In genomic region chr6:160085713-160086505, GRCh38 we compare ENCODE assay signal across 2 cellular contexts.
TF ChIP-seq lines count a peak whose summit lies in the region.

No MANE protein-coding gene starts in this region.

TF ChIP-seq in IMR-90, 13 proteins besides CTCF, POLR2A, EP300 and RAD21:
- no peak for TF ChIP-seq CEBPB (IDR thresholded peaks at IDR 0.05; ENCODE audit: low read depth, low read length)
- TF ChIP-seq CHD1 (IDR thresholded peaks at IDR 0.05; ENCODE audit: low read depth, low read length), result no peak
- TF ChIP-seq, protein P1, sequence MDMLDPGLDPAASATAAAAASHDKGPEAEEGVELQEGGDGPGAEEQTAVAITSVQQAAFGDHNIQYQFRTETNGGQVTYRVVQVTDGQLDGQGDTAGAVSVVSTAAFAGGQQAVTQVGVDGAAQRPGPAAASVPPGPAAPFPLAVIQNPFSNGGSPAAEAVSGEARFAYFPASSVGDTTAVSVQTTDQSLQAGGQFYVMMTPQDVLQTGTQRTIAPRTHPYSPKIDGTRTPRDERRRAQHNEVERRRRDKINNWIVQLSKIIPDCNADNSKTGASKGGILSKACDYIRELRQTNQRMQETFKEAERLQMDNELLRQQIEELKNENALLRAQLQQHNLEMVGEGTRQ (IDR thresholded peaks at IDR 0.05; ENCODE audit: low read depth, low read length), result no peak
- TF ChIP-seq NFE2L2 (IDR thresholded peaks at IDR 0.05; ENCODE audit: low read depth, low read length), result no peak
- TF ChIP-seq MAZ (IDR thresholded peaks at IDR 0.05; ENCODE audit: borderline replicate concordance, low read depth, low read length), result no peak
- TF ChIP-seq MAFK (IDR thresholded peaks at IDR 0.05; ENCODE audit: low read depth, low read length), result no peak
- no peak for TF ChIP-seq MXI1 (IDR thresholded peaks at IDR 0.05; ENCODE audit: borderline replicate concordance, low read depth, low read length)
- TF ChIP-seq RCOR1 (IDR thresholded peaks at IDR 0.05; ENCODE audit: insufficient replicate concordance, low read length), result no peak
- TF ChIP-seq BHLHE40 (IDR thresholded peaks at IDR 0.05; ENCODE audit: low read depth, low read length), result no peak
- no peak for TF ChIP-seq RFX5 (IDR thresholded peaks at IDR 0.05; ENCODE audit: low read depth, low read length)
- TF ChIP-seq FOS (IDR thresholded peaks at IDR 0.05; ENCODE audit: low read depth, low read length), result no peak
- TF ChIP-seq, protein P2, sequence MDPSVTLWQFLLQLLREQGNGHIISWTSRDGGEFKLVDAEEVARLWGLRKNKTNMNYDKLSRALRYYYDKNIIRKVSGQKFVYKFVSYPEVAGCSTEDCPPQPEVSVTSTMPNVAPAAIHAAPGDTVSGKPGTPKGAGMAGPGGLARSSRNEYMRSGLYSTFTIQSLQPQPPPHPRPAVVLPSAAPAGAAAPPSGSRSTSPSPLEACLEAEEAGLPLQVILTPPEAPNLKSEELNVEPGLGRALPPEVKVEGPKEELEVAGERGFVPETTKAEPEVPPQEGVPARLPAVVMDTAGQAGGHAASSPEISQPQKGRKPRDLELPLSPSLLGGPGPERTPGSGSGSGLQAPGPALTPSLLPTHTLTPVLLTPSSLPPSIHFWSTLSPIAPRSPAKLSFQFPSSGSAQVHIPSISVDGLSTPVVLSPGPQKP (IDR thresholded peaks at IDR 0.05; ENCODE audit: borderline replicate concordance, low read depth, low read length), result no peak
- TF ChIP-seq SMC3 (IDR thresholded peaks at IDR 0.05; ENCODE audit: low read depth, low read length), result no peak

TF ChIP-seq in HepG2, 621 proteins besides CTCF, POLR2A, EP300 and RAD21:
- TF ChIP-seq SNRNP70 (IDR thresholded peaks at IDR 0.05; ENCODE audit: low read depth, low read length) (no peak), RBM22 (optimal IDR thresholded peaks at IDR 0.05; ENCODE audit: low read length) (peak; percentile 46), SMAD3 (CRISPR knock-in tag; IDR thresholded peaks at IDR 0.05) (no peak), ZBTB33 (CRISPR knock-in tag; IDR thresholded peaks at IDR 0.05) (peak; percentile 68), ZNF343 (CRISPR knock-in tag; IDR thresholded peaks at IDR 0.05) (no peak)
- TF ChIP-seq, protein P3, sequence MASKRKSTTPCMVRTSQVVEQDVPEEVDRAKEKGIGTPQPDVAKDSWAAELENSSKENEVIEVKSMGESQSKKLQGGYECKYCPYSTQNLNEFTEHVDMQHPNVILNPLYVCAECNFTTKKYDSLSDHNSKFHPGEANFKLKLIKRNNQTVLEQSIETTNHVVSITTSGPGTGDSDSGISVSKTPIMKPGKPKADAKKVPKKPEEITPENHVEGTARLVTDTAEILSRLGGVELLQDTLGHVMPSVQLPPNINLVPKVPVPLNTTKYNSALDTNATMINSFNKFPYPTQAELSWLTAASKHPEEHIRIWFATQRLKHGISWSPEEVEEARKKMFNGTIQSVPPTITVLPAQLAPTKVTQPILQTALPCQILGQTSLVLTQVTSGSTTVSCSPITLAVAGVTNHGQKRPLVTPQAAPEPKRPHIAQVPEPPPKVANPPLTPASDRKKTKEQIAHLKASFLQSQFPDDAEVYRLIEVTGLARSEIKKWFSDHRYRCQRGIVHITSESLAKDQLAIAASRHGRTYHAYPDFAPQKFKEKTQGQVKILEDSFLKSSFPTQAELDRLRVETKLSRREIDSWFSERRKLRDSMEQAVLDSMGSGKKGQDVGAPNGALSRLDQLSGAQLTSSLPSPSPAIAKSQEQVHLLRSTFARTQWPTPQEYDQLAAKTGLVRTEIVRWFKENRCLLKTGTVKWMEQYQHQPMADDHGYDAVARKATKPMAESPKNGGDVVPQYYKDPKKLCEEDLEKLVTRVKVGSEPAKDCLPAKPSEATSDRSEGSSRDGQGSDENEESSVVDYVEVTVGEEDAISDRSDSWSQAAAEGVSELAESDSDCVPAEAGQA (IDR thresholded peaks at IDR 0.05; ENCODE audit: low read depth), result no peak
- TF ChIP-seq, protein P3 (CRISPR knock-in tag; IDR thresholded peaks at IDR 0.05; ENCODE audit: borderline replicate concordance), result no peak
- TF ChIP-seq, protein P4, sequence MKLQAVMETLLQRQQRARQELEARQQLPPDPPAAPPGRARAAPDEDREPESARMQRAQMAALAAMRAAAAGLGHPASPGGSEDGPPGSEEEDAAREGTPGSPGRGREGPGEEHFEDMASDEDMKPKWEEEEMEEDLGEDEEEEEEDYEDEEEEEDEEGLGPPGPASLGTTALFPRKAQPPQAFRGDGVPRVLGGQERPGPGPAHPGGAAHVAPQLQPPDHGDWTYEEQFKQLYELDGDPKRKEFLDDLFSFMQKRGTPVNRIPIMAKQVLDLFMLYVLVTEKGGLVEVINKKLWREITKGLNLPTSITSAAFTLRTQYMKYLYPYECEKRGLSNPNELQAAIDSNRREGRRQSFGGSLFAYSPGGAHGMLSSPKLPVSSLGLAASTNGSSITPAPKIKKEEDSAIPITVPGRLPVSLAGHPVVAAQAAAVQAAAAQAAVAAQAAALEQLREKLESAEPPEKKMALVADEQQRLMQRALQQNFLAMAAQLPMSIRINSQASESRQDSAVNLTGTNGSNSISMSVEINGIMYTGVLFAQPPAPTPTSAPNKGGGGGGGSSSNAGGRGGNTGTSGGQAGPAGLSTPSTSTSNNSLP (IDR thresholded peaks at IDR 0.05; ENCODE audit: low read depth, low read length), result no peak
